In genomic region chr15:56985871-56986270, GRCh38 we compare ENCODE assay signal across 19 cellular contexts.
DNase-seq lines count a peak whose midpoint lies in the region; ATAC-seq, FAIRE-seq and TF ChIP-seq lines count a peak whose summit lies in the region.
"Had no signal": no experiment of that assay in that cellular context is flagged by ENCODE, and none has a peak within 500 bp of the region (broad histone marks: within the 10 kb centered on the region; RNA-seq: fewer than 3 reads in every experiment).

No MANE protein-coding gene starts in this region.

- no peak overlapping the region for H3K4ac ChIP-seq in mesenchymal stem cell (ENCODE audit: low read depth in 1 of 2, low read length in 2 of 2)

- no peak overlapping the region for H3K18ac ChIP-seq in mesenchymal stem cell (ENCODE audit: low read depth in 1 of 2, low read length in 2 of 2)

- intact Hi-C loops in ovary (cut with DNase I): no loop called here

- H3K27me3 ChIP-seq in BLaER1 treated with 17β-estradiol and CSF1 and Interleukin-3, amounts not matched to agents 10 nM and 100 nM: no peaks in the 10 kb centered on the region
- H3K27me3 ChIP-seq in mesenchymal stem cell (ENCODE audit: control insufficient read depth in 1 of 2, insufficient read depth in 1 of 2, low read length in 2 of 2) (no peaks in the 10 kb centered on the region), ovary (no peaks in the 10 kb centered on the region)
- H3K27me3 ChIP-seq: gastroesophageal sphincter, pancreas had no signal

- H3K9ac ChIP-seq in BLaER1 treated with 17β-estradiol and CSF1 and Interleukin-3, amounts not matched to agents 10 nM and 100 nM: peak overlapping the region in 4 of 11 experiments; percentile 58 to 73 (median 71); a peak in 8 of 22 replicates
- H3K9ac ChIP-seq in mesenchymal stem cell (ENCODE audit: low read length): peak overlapping the region; percentile 62

- H3K27me3 Mint-ChIP-seq in T-helper 17 cell: no peaks in the 10 kb centered on the region
- H3K27me3 Mint-ChIP-seq: activated CD4-positive, alpha-beta memory T cell treated with anti-CD3 and anti-CD28 coated beads, Interleukin-2, amount 10 ng/mL, durations not matched to agents 7 days and 5 days had no signal

- no peak overlapping the region for H3K4me3 Mint-ChIP-seq in T-helper 17 cell
- H3K4me3 Mint-ChIP-seq: activated CD4-positive, alpha-beta memory T cell treated with anti-CD3 and anti-CD28 coated beads, Interleukin-2, amount 10 ng/mL, durations not matched to agents 7 days and 5 days had no signal

- no peak overlapping the region for H2AFZ ChIP-seq in mesenchymal stem cell (ENCODE audit: low read depth, low read length)

- H3K36me3 ChIP-seq in BLaER1 treated with 17β-estradiol and CSF1 and Interleukin-3, amounts not matched to agents 10 nM and 100 nM: peaks cover 0 to 12% (median 7%) of the 10 kb centered on the region in 11 experiments; a peak in 15 of 22 replicates
- no peaks in the 10 kb centered on the region for H3K36me3 ChIP-seq in mesenchymal stem cell (ENCODE audit: control insufficient read depth in 1 of 2, insufficient read depth in 2 of 2, low read depth in 1 of 2, low read length in 2 of 2)
- no peaks in the 10 kb centered on the region for H3K36me3 ChIP-seq in ovary
- H3K36me3 ChIP-seq: gastroesophageal sphincter, pancreas, thoracic aorta had no signal

- peak overlapping the region in 10 of 11 experiments; percentile 42 to 88 (median 71); a peak in 18 of 22 replicates for H3K4me2 ChIP-seq in BLaER1 treated with 17β-estradiol and CSF1 and Interleukin-3, amounts not matched to agents 10 nM and 100 nM
- H3K4me2 ChIP-seq in mesenchymal stem cell (ENCODE audit: low read length, poor library complexity, severe bottlenecking): no peak overlapping the region

- H2BK120ac ChIP-seq in mesenchymal stem cell (ENCODE audit: low read depth, low read length): no peak overlapping the region

- TF ChIP-seq POLR2A in ovary (IDR thresholded peaks at IDR 0.05): no peak

- H2BK15ac ChIP-seq in mesenchymal stem cell (ENCODE audit: low read depth, poor library complexity, severe bottlenecking): no peak overlapping the region

- no peak overlapping the region for H3K14ac ChIP-seq in mesenchymal stem cell (ENCODE audit: low read length in 2 of 2)

- H3K27ac ChIP-seq in BLaER1 treated with 17β-estradiol and CSF1 and Interleukin-3, amounts not matched to agents 10 nM and 100 nM: peak overlapping the region; percentile 50 to 96 (median 73)
- H3K27ac ChIP-seq in mesenchymal stem cell (ENCODE audit: low read length, poor library complexity, severe bottlenecking) (no peak overlapping the region), ovary (no peak overlapping the region)
- H3K27ac ChIP-seq: gastroesophageal sphincter, pancreas, thoracic aorta had no signal

- H2BK5ac ChIP-seq in mesenchymal stem cell (ENCODE audit: low read depth, low read length, poor library complexity, severe bottlenecking): no peak overlapping the region

- no peak overlapping the region for H4K91ac ChIP-seq in mesenchymal stem cell (ENCODE audit: low read length)

- DNase-seq in T-helper 17 cell: no peak
- DNase-seq in mesenchymal stem cell: no peak
- no peak for DNase-seq in ovary
- no peak for DNase-seq in stimulated activated CD8-positive, alpha-beta memory T cell treated with anti-CD3 and anti-CD28 coated beads, Interleukin-4, amount 100 ng/mL, for 48 hours
- no peak for DNase-seq in GF-D8 (lab: John Stamatoyannopoulos, UW)
- DNase-seq: activated CD4-positive, alpha-beta memory T cell treated with anti-CD3 and anti-CD28 coated beads, Interleukin-2, amount 10 ng/mL, durations not matched to agents 7 days and 5 days; aorta; C1 segment of cervical spinal cord; left ventricle myocardium superior; NCI-H1417 treated with DMSO at 0.1 percent for 48 hours; NCI-H82; pancreas; stimulated activated CD4-positive, alpha-beta T cell treated with anti-CD3 and anti-CD28 coated beads, Interleukin-4, amount 100 ng/mL, for 1 hour had no signal

- no peak for TF ChIP-seq EP300 in ovary (IDR thresholded peaks at IDR 0.05)

- H4K20me1 ChIP-seq in BLaER1 treated with 17β-estradiol and CSF1 and Interleukin-3, amounts not matched to agents 10 nM and 100 nM: peaks cover 0 to 77% (median 24%) of the 10 kb centered on the region in 11 experiments; a peak in 13 of 22 replicates

- H3K4me1 Mint-ChIP-seq in T-helper 17 cell: peaks cover 39% of the 10 kb centered on the region

- WGBS in mesenchymal stem cell: 80% methylated on average over 1 of the region's 1 CpG
- 79 to 96% (median 89%) methylated on average over 1 of the region's 1 CpG for WGBS in ovary, 3 donors

- peak overlapping the region; percentile 78 for H3K27ac Mint-ChIP-seq in T-helper 17 cell
- H3K27ac Mint-ChIP-seq: activated CD4-positive, alpha-beta memory T cell treated with anti-CD3 and anti-CD28 coated beads, Interleukin-2, amount 10 ng/mL, durations not matched to agents 7 days and 5 days; activated T-helper 2 cell treated with anti-CD3 and anti-CD28 coated beads, Interferon-gamma antibody, Interleukin-2, Interleukin-4, amounts not matched to agents 10 μg/mL and 5 μg/mL and 100 μg/mL, durations not matched to agents 14 hours and 24 hours and 36 hours had no signal

- FAIRE-seq in G401.6 (lab: Jason Lieb, UNC): peak; percentile 11
- FAIRE-seq: colon, pancreas had no signal

- peaks cover 0 to 5% (median 2%) of the 10 kb centered on the region in 11 experiments; a peak in 11 of 22 replicates for H3K9me3 ChIP-seq in BLaER1 treated with 17β-estradiol and CSF1 and Interleukin-3, amounts not matched to agents 10 nM and 100 nM (replicated peaks in 1 of 11)
- no peaks in the 10 kb centered on the region for H3K9me3 ChIP-seq in T-helper 17 cell (ENCODE audit: control insufficient read depth, low read length, poor library complexity, severe bottlenecking)
- no peaks in the 10 kb centered on the region for H3K9me3 ChIP-seq in mesenchymal stem cell (ENCODE audit: control insufficient read depth, low read length)
- H3K9me3 ChIP-seq in ovary: no peaks in the 10 kb centered on the region
- H3K9me3 ChIP-seq: gastroesophageal sphincter, pancreas, thoracic aorta had no signal

- peaks cover 2% of the 10 kb centered on the region for H3K36me3 Mint-ChIP-seq in T-helper 17 cell (ENCODE audit: low read depth)

- peaks cover 58 to 99% (median 73%) of the 10 kb centered on the region in 10 experiments for H3K4me1 ChIP-seq in BLaER1 treated with 17β-estradiol and CSF1 and Interleukin-3, amounts not matched to agents 10 nM and 100 nM
- peaks cover 5% of the 10 kb centered on the region for H3K4me1 ChIP-seq in mesenchymal stem cell (ENCODE audit: control insufficient read depth, insufficient read depth, low read depth, low read length)
- peaks cover 5% of the 10 kb centered on the region for H3K4me1 ChIP-seq in ovary (ENCODE audit: insufficient read depth)

- ATAC-seq in T-helper 17 cell: no peak
- ATAC-seq: gastroesophageal sphincter had no signal

- H2BK12ac ChIP-seq in mesenchymal stem cell (ENCODE audit: low read length in 2 of 2): no peak overlapping the region

- H3K23ac ChIP-seq in mesenchymal stem cell (ENCODE audit: low read length in 2 of 2): no peak overlapping the region

- no peak for TF ChIP-seq CTCF in ovary (IDR thresholded peaks at IDR 0.05)

- H2AK5ac ChIP-seq in mesenchymal stem cell (ENCODE audit: low read length, severe bottlenecking): no peak overlapping the region

- no peak overlapping the region for H3K4me3 ChIP-seq in BLaER1 treated with 17β-estradiol and CSF1 and Interleukin-3, amounts not matched to agents 10 nM and 100 nM
- H3K4me3 ChIP-seq in mesenchymal stem cell (ENCODE audit: insufficient read depth in 1 of 2, low read depth in 1 of 2, low read length in 2 of 2): no peak overlapping the region
- H3K4me3 ChIP-seq in ovary: no peak overlapping the region
- H3K4me3 ChIP-seq: gastroesophageal sphincter, pancreas, thoracic aorta had no signal

- H4K8ac ChIP-seq in mesenchymal stem cell (ENCODE audit: low read length): no peak overlapping the region

- H3K79me1 ChIP-seq in mesenchymal stem cell (replicated peaks; ENCODE audit: low read length, poor library complexity, severe bottlenecking): peaks cover under 1% of the 10 kb centered on the region

Comparison
In these comparisons a context has a peak if more than half of its experiments do, and no peak if none do; other contexts are left out.
1. H3K27ac ChIP-seq: peak in BLaER1 treated with 17β-estradiol and CSF1 and Interleukin-3, amounts not matched to agents 10 nM and 100 nM (11 of 11); none in mesenchymal stem cell (single experiment) and ovary (0 of 2).